8 cellular contexts compared by ENCODE assay signal in the genomic region with DNA sequence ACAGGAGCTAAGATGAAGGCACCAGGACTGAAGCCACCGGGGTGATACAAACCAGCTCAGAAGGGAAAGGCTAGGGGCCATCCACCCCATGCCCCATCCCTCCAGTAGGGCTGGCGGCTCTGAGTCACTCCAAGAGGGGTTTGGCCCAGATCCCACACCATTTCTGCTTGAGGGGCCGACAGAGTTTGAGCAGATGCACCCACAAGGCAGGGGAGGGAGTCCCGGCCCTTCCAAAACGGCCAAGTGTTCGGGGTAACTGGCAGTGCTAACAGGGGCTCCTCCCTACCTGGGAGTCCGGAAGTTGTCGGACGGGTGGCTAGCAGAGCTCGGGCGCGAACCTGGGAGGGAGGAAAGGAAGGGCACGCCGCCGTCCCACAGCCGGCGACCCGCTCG. TPM values are rescaled to one million over a fixed set of nuclear protein-coding genes. Genes with fewer than 3 reads are reported as not detected.
A peak's percentile ranks its signal among the peaks of the same experiment; 100 is the strongest.
DNase-seq lines count a peak whose midpoint lies in the region; ATAC-seq, FAIRE-seq and TF ChIP-seq lines count a peak whose summit lies in the region.

No MANE protein-coding gene starts in this region.

- peak overlapping the region; percentile 80 to 87 (median 86) for H3K4me3 Mint-ChIP-seq in T-cell
- H3K4me3 Mint-ChIP-seq in endodermal cell, result peak overlapping the region; percentile 72

- H3K4me3 ChIP-seq in A549 (peak overlapping the region; percentile 74), endodermal cell (ENCODE audit: low read length) (peak overlapping the region; percentile 76), aorta (ENCODE audit: low read length in 2 of 2) (peak overlapping the region; percentile 21 to 61)

- CTCF ChIA-PET in A549 (lab: Yijun Ruan, JAX) (interaction anchor here (0.8 to 2.4 kb wide), 8 partner anchors 9 to 117 kb away, joined by 3 to 13 read pairs (median 4); no protein-coding TSS in a partner anchor), T-cell (lab: Charles Lee) (no interaction called here)

- H3K9me3 Mint-ChIP-seq in T-cell (no peaks in the 10 kb centered on the region), endodermal cell (peaks cover 63% of the 10 kb centered on the region)

- H3K27ac Mint-ChIP-seq in T-cell, result peak overlapping the region; percentile 89 to 92
- H3K27ac Mint-ChIP-seq in endodermal cell, result peak overlapping the region; percentile 87

- no peak for TF ChIP-seq RAD21 in A549 (conservative IDR thresholded peaks at IDR 0.05 in 1 of 2, IDR thresholded peaks at IDR 0.05 in 1 of 2)

- H3K27me3 Mint-ChIP-seq in T-cell (peaks cover 0 to 4% of the 10 kb centered on the region in 2 donors), endodermal cell (ENCODE audit: insufficient read depth) (peaks cover 1% of the 10 kb centered on the region)

- DNase-seq in A549 (ENCODE audit: low read depth in 1 of 2, low spot score in 1 of 2) (peak; percentile 22 to 31), T-cell (peak in 3 of 34 experiments; percentile 11 to 27 (median 18)), endodermal cell (peak; percentile 46), myocyte (ENCODE audit: low read depth) (peak; percentile 68), aorta (peak in 1 of 2 donors; percentile 62), T-helper 9 cell (no peak)

- peak; percentile 24 to 33 for ATAC-seq in A549
- peak; percentile 4 for ATAC-seq in GM18520 (IDR thresholded peaks at IDR 0.05; ENCODE audit: unreplicated experiment)
- peak; percentile 8 for ATAC-seq in HG03066 (IDR thresholded peaks at IDR 0.05; ENCODE audit: low read depth, unreplicated experiment)
- ATAC-seq in T-cell (replicated peaks in 1 of 4), result peak in 3 of 4 experiments; percentile 12 to 29 (median 21)
- ATAC-seq in aorta (ENCODE audit: low FRiP score), result peak; percentile 3

- no peak for TF ChIP-seq POLR2A in A549 (IDR thresholded peaks at IDR 0.05; ENCODE audit: low read length)

- H3K27ac ChIP-seq in A549 (peak overlapping the region; percentile 88 to 96), endodermal cell (ENCODE audit: low read depth, low read length) (no peak overlapping the region), aorta (ENCODE audit: low read depth in 1 of 2, low read length in 2 of 2) (peak overlapping the region; percentile 51 to 82)

- H3K9me3 ChIP-seq in A549 (no peaks in the 10 kb centered on the region), endodermal cell (ENCODE audit: control insufficient read depth, low read length) (no peaks in the 10 kb centered on the region), aorta (ENCODE audit: control insufficient read depth, low read length) (no peaks in the 10 kb centered on the region)

- TF ChIP-seq CTCF in A549 (IDR thresholded peaks at IDR 0.05) (no peak), endodermal cell (conservative IDR thresholded peaks at IDR 0.05) (no peak)

- H3K4me1 ChIP-seq in A549 (peaks cover 21% of the 10 kb centered on the region; the same call in 2 of the 3 replicates), endodermal cell (ENCODE audit: control insufficient read depth, insufficient read depth, low read length) (no peaks in the 10 kb centered on the region), aorta (ENCODE audit: control insufficient read depth in 1 of 2, insufficient read depth in 2 of 2, low read length in 2 of 2) (no peaks in the 10 kb centered on the region)

- H3K9ac ChIP-seq in endodermal cell (ENCODE audit: extremely low read depth, low read length, poor library complexity, severe bottlenecking), result peak overlapping the region; percentile 41

- H3K4me2 ChIP-seq in A549, result peak overlapping the region; percentile 80

- no peak for FAIRE-seq in A549 (lab: Jason Lieb, UNC)

- POLR2A ChIA-PET in A549 (lab: Yijun Ruan, JAX) (interaction anchor here (0.6 to 2.6 kb wide), 12 partner anchors 9 to 92 kb away, joined by 3 to 8 read pairs (median 4); a partner anchor contains a TSS), T-cell (lab: Charles Lee) (interaction anchor here (0.5 to 1.1 kb wide), 4 partner anchors 47 to 521 kb away, joined by 3 to 5 read pairs (median 4); no protein-coding TSS in a partner anchor)

- WGBS in A549 (ENCODE audit: missing lambda C conversion rate), result 4% methylated on average over 13 of the region's 19 CpGs
- WGBS in endodermal cell (ENCODE audit: insufficient coverage in 1 of 2, insufficient read length in 1 of 2), 2 experiments, result 0 to 10% methylated on average over 3 to 17 of the region's 19 CpGs
- WGBS in aorta, 2 donors, result 0 to 21% methylated on average over 18 to 19 of the region's 19 CpGs

- H3K36me3 ChIP-seq in endodermal cell (ENCODE audit: control insufficient read depth, insufficient read depth, low read length), result no peaks in the 10 kb centered on the region
- H3K36me3 ChIP-seq in aorta (ENCODE audit: control insufficient read depth in 1 of 2, insufficient read depth in 2 of 2, low read length in 1 of 2), result no peaks in the 10 kb centered on the region

- H3K36me3 Mint-ChIP-seq in T-cell (no peaks in the 10 kb centered on the region), endodermal cell (ENCODE audit: low read depth) (peaks cover 6% of the 10 kb centered on the region)

- H3K27me3 ChIP-seq in endodermal cell (ENCODE audit: control insufficient read depth, insufficient read depth, low read length, poor library complexity, severe bottlenecking) (no peaks in the 10 kb centered on the region), aorta (ENCODE audit: control insufficient read depth in 1 of 2, insufficient read depth in 2 of 2, low read length in 1 of 2) (peaks cover 0 to 1% of the 10 kb centered on the region in 2 donors)

- intact Hi-C loops in aorta (cut with DNase I), result loop anchor here in 1 of 2 donors (1.0 kb wide), 1 partner anchor 26 kb away; a partner anchor contains a TSS

- H3K4me1 Mint-ChIP-seq in T-cell (peaks cover 15 to 26% (median 23%) of the 10 kb centered on the region in 3 donors), endodermal cell (no peaks in the 10 kb centered on the region)

- TF ChIP-seq EP300 in A549 (IDR thresholded peaks at IDR 0.05), result no peak

RNA-seq across cellular contexts. Expression of a gene that starts 0.4 kb away (rescaled TPM):
- polyA plus RNA-seq in A549 (2011; rRNA removed), result 9.0 and 10.1 TPM in 2 replicates
- polyA plus RNA-seq in A549 (2012; cell fraction: cytosol; rRNA removed), result 18.6 and 27.7 TPM in 2 replicates
- polyA plus RNA-seq in A549 (2012; cell fraction: nucleus; rRNA removed), result 15.8 and 20.0 TPM in 2 replicates
- 19.3 to 24.1 TPM (median 21.7 TPM) in 3 replicates for polyA plus RNA-seq in A549 (2017; fragmentation: RNase III; extraction: RNeasy Plus Mini Kit Qiagen cat#74134 plus additional on column Dnase treatment)
- polyA minus RNA-seq in A549 (2011; rRNA and poly(A)+ RNA removed), result 11.0 and 18.0 TPM in 2 replicates
- 10 to 100 TPM; 15.6 to 31.3 (median 25.9) TPM for total RNA-seq in T-cell
- total RNA-seq in endodermal cell, result 1 to 10 TPM; 5.4 to 9.1 TPM
- 7.4 TPM for polyA plus RNA-seq in endodermal cell (2013, experiment 1 of 2)
- polyA plus RNA-seq in endodermal cell (2013, experiment 2 of 2), result 7.8 TPM
- total RNA-seq in myocyte, result 28.5 and 37.0 TPM in 2 replicates
- 44.3 TPM for polyA plus RNA-seq in myocyte (2012)
- 10 to 100 TPM; 24.2 to 27.7 TPM for total RNA-seq in aorta
- 10 to 100 TPM; 16.8 to 38.8 TPM for polyA plus RNA-seq in aorta

RNA-seq across cellular contexts. Expression of a gene that starts 3.6 kb away (rescaled TPM):
- 26.4 and 30.8 TPM in 2 replicates for polyA plus RNA-seq in A549 (2011; rRNA removed)
- polyA plus RNA-seq in A549 (2012; cell fraction: cytosol; rRNA removed), result 41.9 and 51.0 TPM in 2 replicates
- polyA plus RNA-seq in A549 (2012; cell fraction: nucleus; rRNA removed), result 26.9 and 33.9 TPM in 2 replicates
- polyA plus RNA-seq in A549 (2017; fragmentation: RNase III; extraction: RNeasy Plus Mini Kit Qiagen cat#74134 plus additional on column Dnase treatment), result 34.6 to 37.7 TPM (median 36.9 TPM) in 3 replicates
- polyA minus RNA-seq in A549 (2011; rRNA and poly(A)+ RNA removed), result 34.8 and 35.5 TPM in 2 replicates
- 10 to 100 TPM; 13.1 to 44.1 (median 39.6) TPM for total RNA-seq in T-cell
- 10 to 100 TPM; 29.1 to 35.9 TPM for total RNA-seq in endodermal cell
- polyA plus RNA-seq in endodermal cell (2013, experiment 1 of 2), result 24.5 TPM
- polyA plus RNA-seq in endodermal cell (2013, experiment 2 of 2), result 24.5 TPM
- total RNA-seq in myocyte, result 39.6 and 65.2 TPM in 2 replicates
- polyA plus RNA-seq in myocyte (2012), result 39.5 TPM
- 10 to 100 TPM; 20.5 to 27.2 TPM for total RNA-seq in aorta
- polyA plus RNA-seq in aorta, result 10 to 100 TPM; 24.3 to 26.6 TPM

RNA-seq across cellular contexts. Expression of a gene that starts 10.9 kb away (rescaled TPM):
- polyA plus RNA-seq in A549 (2011; rRNA removed) (20.6 and 26.8 TPM in 2 replicates), A549 (2017; fragmentation: RNase III; extraction: RNeasy Plus Mini Kit Qiagen cat#74134 plus additional on column Dnase treatment) (42.9 to 49.7 TPM (median 47.5 TPM) in 3 replicates), aorta (1 to 10 TPM; 3.5 to 9.1 TPM)
- polyA plus RNA-seq in A549 (2012; cell fraction: cytosol; rRNA removed), result 69.4 and 88.6 TPM in 2 replicates
- 68.8 and 83.8 TPM in 2 replicates for polyA plus RNA-seq in A549 (2012; cell fraction: nucleus; rRNA removed)
- polyA minus RNA-seq in A549 (2011; rRNA and poly(A)+ RNA removed), result 13.9 and 14.9 TPM in 2 replicates
- total RNA-seq in T-cell (10 to 100 TPM; 12.7 to 25.4 (median 23.5) TPM), endodermal cell (10 to 100 TPM; 29.5 to 34.1 TPM), myocyte (72.2 and 87.8 TPM in 2 replicates), aorta (1 to 10 TPM; 6.0 to 8.3 TPM)
- polyA plus RNA-seq in endodermal cell (2013, experiment 1 of 2), result 27.7 TPM
- polyA plus RNA-seq in endodermal cell (2013, experiment 2 of 2), result 27.9 TPM
- 84.3 TPM for polyA plus RNA-seq in myocyte (2012)

RNA-seq across cellular contexts. Expression of a gene that starts 26.0 kb away (rescaled TPM):
- polyA plus RNA-seq in A549 (2011; rRNA removed) (18.6 and 21.7 TPM in 2 replicates), A549 (2017; fragmentation: RNase III; extraction: RNeasy Plus Mini Kit Qiagen cat#74134 plus additional on column Dnase treatment) (33.2 to 40.6 TPM (median 36.7 TPM) in 3 replicates), aorta (100 to 1,000 TPM in 1 of 2 donors, 10 to 100 TPM in 1; 41.4 to 101 TPM)
- polyA plus RNA-seq in A549 (2012; cell fraction: cytosol; rRNA removed), result 47.8 and 55.1 TPM in 2 replicates
- 93.9 and 105 TPM in 2 replicates for polyA plus RNA-seq in A549 (2012; cell fraction: nucleus; rRNA removed)
- polyA minus RNA-seq in A549 (2011; rRNA and poly(A)+ RNA removed), result 16.1 and 21.8 TPM in 2 replicates
- total RNA-seq in T-cell (10 to 100 TPM; 33.9 to 67.6 (median 57.8) TPM), endodermal cell (10 to 100 TPM; 23.6 to 24.3 TPM), myocyte (57.1 and 64.9 TPM in 2 replicates), aorta (10 to 100 TPM; 26.1 to 34.5 TPM)
- 27.7 TPM for polyA plus RNA-seq in endodermal cell (2013, experiment 1 of 2)
- 26.2 TPM for polyA plus RNA-seq in endodermal cell (2013, experiment 2 of 2)
- 62.2 TPM for polyA plus RNA-seq in myocyte (2012)

RNA-seq across cellular contexts. Expression of a gene that starts 31.9 kb away (rescaled TPM):
- 3.4 and 5.9 TPM in 2 replicates for polyA plus RNA-seq in A549 (2011; rRNA removed)
- 6.0 and 7.8 TPM in 2 replicates for polyA plus RNA-seq in A549 (2012; cell fraction: cytosol; rRNA removed)
- polyA plus RNA-seq in A549 (2012; cell fraction: nucleus; rRNA removed), result 38.8 and 40.2 TPM in 2 replicates
- polyA plus RNA-seq in A549 (2017; fragmentation: RNase III; extraction: RNeasy Plus Mini Kit Qiagen cat#74134 plus additional on column Dnase treatment), result 7.9 to 10.1 TPM (median 9.5 TPM) in 3 replicates
- 10.5 and 13.2 TPM in 2 replicates for polyA minus RNA-seq in A549 (2011; rRNA and poly(A)+ RNA removed)
- 10 to 100 TPM; 48.1 to 87.0 (median 72.9) TPM for total RNA-seq in T-cell
- total RNA-seq in endodermal cell, result 10 to 100 TPM; 52.6 to 68.8 TPM
- polyA plus RNA-seq in endodermal cell (2013, experiment 1 of 2), result 68.6 TPM
- 65.1 TPM for polyA plus RNA-seq in endodermal cell (2013, experiment 2 of 2)
- 11.3 and 11.7 TPM in 2 replicates for total RNA-seq in myocyte
- polyA plus RNA-seq in myocyte (2012), result 112 TPM
- 10 to 100 TPM; 59.4 to 79.1 TPM for total RNA-seq in aorta
- polyA plus RNA-seq in aorta, result 10 to 100 TPM in 1 of 2 donors, 1 to 10 TPM in 1; 6.5 to 39.7 TPM
